Comparison of ENCODE assay signal across 1 cellular context in the genomic region with DNA sequence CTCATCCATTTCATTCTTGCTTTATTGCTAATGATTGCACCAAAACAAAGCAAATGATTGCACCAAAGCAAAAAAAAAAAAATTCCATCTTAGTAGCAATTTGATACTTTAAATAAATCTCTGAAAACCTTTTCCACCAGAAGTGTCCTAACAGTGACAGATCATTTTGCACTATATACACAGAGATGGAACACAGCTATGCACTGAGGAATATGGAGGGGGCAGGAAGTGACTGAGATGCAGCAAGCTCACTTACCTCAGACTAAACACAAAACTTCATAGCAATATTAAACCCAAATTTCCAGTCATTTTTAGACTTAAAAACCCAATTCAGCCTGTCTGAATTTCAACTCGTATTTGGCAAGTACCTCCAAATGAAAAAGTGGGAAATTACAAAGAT.
TF ChIP-seq lines count a peak whose summit lies in the region.

No MANE protein-coding gene starts in this region.

TF ChIP-seq in GM12878, 131 proteins besides CTCF, POLR2A, EP300 and RAD21 (continued from another document):
- TF ChIP-seq, protein P1, sequence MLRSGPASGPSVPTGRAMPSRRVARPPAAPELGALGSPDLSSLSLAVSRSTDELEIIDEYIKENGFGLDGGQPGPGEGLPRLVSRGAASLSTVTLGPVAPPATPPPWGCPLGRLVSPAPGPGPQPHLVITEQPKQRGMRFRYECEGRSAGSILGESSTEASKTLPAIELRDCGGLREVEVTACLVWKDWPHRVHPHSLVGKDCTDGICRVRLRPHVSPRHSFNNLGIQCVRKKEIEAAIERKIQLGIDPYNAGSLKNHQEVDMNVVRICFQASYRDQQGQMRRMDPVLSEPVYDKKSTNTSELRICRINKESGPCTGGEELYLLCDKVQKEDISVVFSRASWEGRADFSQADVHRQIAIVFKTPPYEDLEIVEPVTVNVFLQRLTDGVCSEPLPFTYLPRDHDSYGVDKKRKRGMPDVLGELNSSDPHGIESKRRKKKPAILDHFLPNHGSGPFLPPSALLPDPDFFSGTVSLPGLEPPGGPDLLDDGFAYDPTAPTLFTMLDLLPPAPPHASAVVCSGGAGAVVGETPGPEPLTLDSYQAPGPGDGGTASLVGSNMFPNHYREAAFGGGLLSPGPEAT (IDR thresholded peaks at IDR 0.05; ENCODE audit: low read depth) = no peak
- TF ChIP-seq, protein P2, sequence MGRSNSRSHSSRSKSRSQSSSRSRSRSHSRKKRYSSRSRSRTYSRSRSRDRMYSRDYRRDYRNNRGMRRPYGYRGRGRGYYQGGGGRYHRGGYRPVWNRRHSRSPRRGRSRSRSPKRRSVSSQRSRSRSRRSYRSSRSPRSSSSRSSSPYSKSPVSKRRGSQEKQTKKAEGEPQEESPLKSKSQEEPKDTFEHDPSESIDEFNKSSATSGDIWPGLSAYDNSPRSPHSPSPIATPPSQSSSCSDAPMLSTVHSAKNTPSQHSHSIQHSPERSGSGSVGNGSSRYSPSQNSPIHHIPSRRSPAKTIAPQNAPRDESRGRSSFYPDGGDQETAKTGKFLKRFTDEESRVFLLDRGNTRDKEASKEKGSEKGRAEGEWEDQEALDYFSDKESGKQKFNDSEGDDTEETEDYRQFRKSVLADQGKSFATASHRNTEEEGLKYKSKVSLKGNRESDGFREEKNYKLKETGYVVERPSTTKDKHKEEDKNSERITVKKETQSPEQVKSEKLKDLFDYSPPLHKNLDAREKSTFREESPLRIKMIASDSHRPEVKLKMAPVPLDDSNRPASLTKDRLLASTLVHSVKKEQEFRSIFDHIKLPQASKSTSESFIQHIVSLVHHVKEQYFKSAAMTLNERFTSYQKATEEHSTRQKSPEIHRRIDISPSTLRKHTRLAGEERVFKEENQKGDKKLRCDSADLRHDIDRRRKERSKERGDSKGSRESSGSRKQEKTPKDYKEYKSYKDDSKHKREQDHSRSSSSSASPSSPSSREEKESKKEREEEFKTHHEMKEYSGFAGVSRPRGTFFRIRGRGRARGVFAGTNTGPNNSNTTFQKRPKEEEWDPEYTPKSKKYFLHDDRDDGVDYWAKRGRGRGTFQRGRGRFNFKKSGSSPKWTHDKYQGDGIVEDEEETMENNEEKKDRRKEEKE (IDR thresholded peaks at IDR 0.05) = no peak
- TF ChIP-seq, protein P3, sequence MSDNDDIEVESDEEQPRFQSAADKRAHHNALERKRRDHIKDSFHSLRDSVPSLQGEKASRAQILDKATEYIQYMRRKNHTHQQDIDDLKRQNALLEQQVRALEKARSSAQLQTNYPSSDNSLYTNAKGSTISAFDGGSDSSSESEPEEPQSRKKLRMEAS (IDR thresholded peaks at IDR 0.05; ENCODE audit: low read depth, low read length) = no peak
- no peak for TF ChIP-seq CHD2 (IDR thresholded peaks at IDR 0.05; ENCODE audit: borderline replicate concordance, low read depth, low read length)
- TF ChIP-seq PML (IDR thresholded peaks at IDR 0.05; ENCODE audit: low read length) = no peak
